ENCODE assay signal across 9 cellular contexts in genomic region chrX:38891641-38892413, GRCh38.
A peak's percentile ranks its signal among the peaks of the same experiment; 100 is the strongest.
DNase-seq lines count a peak whose midpoint lies in the region; ATAC-seq, FAIRE-seq and TF ChIP-seq lines count a peak whose summit lies in the region.
"Had no signal": no experiment of that assay in that cellular context is flagged by ENCODE, and none has a peak within 500 bp of the region (broad histone marks: within the 10 kb centered on the region; RNA-seq: fewer than 3 reads in every experiment).

No MANE protein-coding gene starts in this region.

- POLR2A ChIA-PET in activated naive CD8-positive, alpha-beta T cell treated with anti-CD3 and anti-CD28 coated beads, Interleukin-2, amount 10 ng/mL, durations not matched to agents 7 days and 5 days (lab: Charles Lee) = interaction anchor here (0.7 to 1.7 kb wide), 4 partner anchors 12 to 90 kb away, joined by 3 to 9 read pairs (median 6); partner anchors contain the start of gene MID1IP1

- no peaks in the 10 kb centered on the region for H3K9me3 Mint-ChIP-seq in activated naive CD8-positive, alpha-beta T cell treated with anti-CD3 and anti-CD28 coated beads, Interleukin-2, amount 10 ng/mL, durations not matched to agents 7 days and 5 days

- FAIRE-seq in pancreas (lab: Jason Lieb, UNC) = no peak
- FAIRE-seq: islet of Langerhans had no signal

- no peaks in the 10 kb centered on the region for H3K36me3 Mint-ChIP-seq in activated naive CD8-positive, alpha-beta T cell treated with anti-CD3 and anti-CD28 coated beads, Interleukin-2, amount 10 ng/mL, durations not matched to agents 7 days and 5 days

- H3K27ac ChIP-seq in DOHH2 (ENCODE audit: low read depth, low read length) (no peak overlapping the region), pancreas (no peak overlapping the region)

- WGBS in pancreas, 2 donors = 51 to 56% methylated on average over 4 of the region's 4 CpGs

- H3K27ac Mint-ChIP-seq in activated naive CD8-positive, alpha-beta T cell treated with anti-CD3 and anti-CD28 coated beads, Interleukin-2, amount 10 ng/mL, durations not matched to agents 7 days and 5 days = peak overlapping the region; percentile 52

- H3K36me3 ChIP-seq in DOHH2 (ENCODE audit: control insufficient read depth, low read length) = no peaks in the 10 kb centered on the region
- no peaks in the 10 kb centered on the region for H3K36me3 ChIP-seq in pancreas

- peaks cover 10% of the 10 kb centered on the region for H3K4me1 Mint-ChIP-seq in activated naive CD8-positive, alpha-beta T cell treated with anti-CD3 and anti-CD28 coated beads, Interleukin-2, amount 10 ng/mL, durations not matched to agents 7 days and 5 days

- DNase-seq in activated naive CD8-positive, alpha-beta T cell treated with anti-CD3 and anti-CD28 coated beads, Interleukin-2, amount 10 ng/mL, durations not matched to agents 7 days and 5 days = no peak
- DNase-seq in NCI-H187 (lab: John Stamatoyannopoulos, UW) = no peak
- DNase-seq in pancreas = no peak
- no peak for DNase-seq in erythroblast (lab: John Stamatoyannopoulos, UW)
- no peak for DNase-seq in omental fat pad (ENCODE audit: low spot score)

- intact Hi-C loops in pancreas (cut with DNase I) = no loop called here

- ATAC-seq in GM19324 (IDR thresholded peaks at IDR 0.05; ENCODE audit: low FRiP score, unreplicated experiment) = peak; percentile 67
- ATAC-seq in HG03095 (IDR thresholded peaks at IDR 0.05; ENCODE audit: unreplicated experiment) = peak; percentile 90
- peak; percentile 93 for ATAC-seq in activated naive CD8-positive, alpha-beta T cell treated with anti-CD3 and anti-CD28 coated beads, Interleukin-2, amount 10 ng/mL, durations not matched to agents 7 days and 5 days (ENCODE audit: low read depth)
- ATAC-seq in pancreas = no peak
- no peak for ATAC-seq in omental fat pad (ENCODE audit: low FRiP score)

- H3K27me3 ChIP-seq in DOHH2 (ENCODE audit: control insufficient read depth, low read length) = no peaks in the 10 kb centered on the region
- no peaks in the 10 kb centered on the region for H3K27me3 ChIP-seq in pancreas

- no peaks in the 10 kb centered on the region for H4K20me1 ChIP-seq in DOHH2 (ENCODE audit: control insufficient read depth, insufficient read depth, low read depth, low read length)

- peaks cover 14% of the 10 kb centered on the region for H3K4me1 ChIP-seq in DOHH2 (ENCODE audit: control insufficient read depth, low read length)
- H3K4me1 ChIP-seq in pancreas = no peaks in the 10 kb centered on the region

- no peaks in the 10 kb centered on the region for H3K9me2 ChIP-seq in DOHH2 (replicated peaks; ENCODE audit: control insufficient read depth, low read length)

- H3F3A ChIP-seq in DOHH2 (ENCODE audit: control insufficient read depth, insufficient read depth) = no peaks in the 10 kb centered on the region

- TF ChIP-seq POLR2A in erythroblast (IDR thresholded peaks at IDR 0.05; ENCODE audit: low read length) = no peak

- H3K9me3 ChIP-seq in DOHH2 (ENCODE audit: control insufficient read depth, insufficient read depth, low read length) (no peaks in the 10 kb centered on the region), pancreas (no peaks in the 10 kb centered on the region)

- no peaks in the 10 kb centered on the region for H3K27me3 Mint-ChIP-seq in activated naive CD8-positive, alpha-beta T cell treated with anti-CD3 and anti-CD28 coated beads, Interleukin-2, amount 10 ng/mL, durations not matched to agents 7 days and 5 days

- TF ChIP-seq CTCF in DOHH2 (IDR thresholded peaks at IDR 0.05; ENCODE audit: low read depth, low read length, poor library complexity, severe bottlenecking) (no peak), pancreas (IDR thresholded peaks at IDR 0.05) (no peak), omental fat pad (IDR thresholded peaks at IDR 0.05) (no peak)

- peak overlapping the region; percentile 37 for H3K4me2 ChIP-seq in DOHH2 (ENCODE audit: low read length)

- no peaks in the 10 kb centered on the region for H3K79me2 ChIP-seq in DOHH2 (ENCODE audit: control insufficient read depth, low read length)

- H3K4me3 Mint-ChIP-seq in activated naive CD8-positive, alpha-beta T cell treated with anti-CD3 and anti-CD28 coated beads, Interleukin-2, amount 10 ng/mL, durations not matched to agents 7 days and 5 days = no peak overlapping the region

- H3K4me3 ChIP-seq in DOHH2 (ENCODE audit: low read length) (no peak overlapping the region), pancreas (no peak overlapping the region)

Comparison
In these comparisons a context has a peak if more than half of its experiments do, and no peak if none do; other contexts are left out.
1. ATAC-seq: peak in GM19324 (single experiment), HG03095 (single experiment) and activated naive CD8-positive, alpha-beta T cell treated with anti-CD3 and anti-CD28 coated beads, Interleukin-2, amount 10 ng/mL, durations not matched to agents 7 days and 5 days (single experiment); none in pancreas (0 of 4) and omental fat pad (single experiment).